ENCODE assay signal across 8 cellular contexts in genomic region chr6:15420959-15421438, GRCh38.
DNase-seq lines count a peak whose midpoint lies in the region; ATAC-seq and TF ChIP-seq lines count a peak whose summit lies in the region.

No MANE protein-coding gene starts in this region.

- ATAC-seq in GM21515 (IDR thresholded peaks at IDR 0.05; ENCODE audit: unreplicated experiment) (peak; percentile 86), left cardiac atrium (peak; percentile 44 to 59)

- intact Hi-C loops in left cardiac atrium (cut with DNase I): no loop called here

- DNase-seq in GM10248 (ENCODE audit: extremely low spot score) (peak; percentile 69), Kasumi-1 (lab: John Stamatoyannopoulos, UW) (peak; percentile 85 to 86), left cardiac atrium (no peak), NCI-H1048 (lab: John Stamatoyannopoulos, UW) (no peak), NCI-H345 (lab: John Stamatoyannopoulos, UW) (no peak), DMS79 (lab: John Stamatoyannopoulos, UW) (no peak), AG08395 (ENCODE audit: low spot score) (no peak)

- TF ChIP-seq CTCF in GM10248 (IDR thresholded peaks at IDR 0.05; ENCODE audit: control extremely low read depth, extremely low read depth, low read depth, missing control alignments): no peak

- CTCF ChIA-PET in GM10248 (lab: Yijun Ruan, JAX): interaction anchor here (0.7 to 4.4 kb wide), 8 partner anchors 10 to 109 kb away, joined by 3 to 35 read pairs (median 4); no protein-coding TSS in a partner anchor

- POLR2A ChIA-PET in GM10248 (lab: Yijun Ruan, JAX): interaction anchor here (0.6 kb wide), 1 partner anchor 10 kb away, joined by 3 read pairs; no protein-coding TSS in a partner anchor

Comparison
In these comparisons a context has a peak if more than half of its experiments do, and no peak if none do; other contexts are left out.
1. DNase-seq: peak in GM10248 (single experiment) and Kasumi-1 (2 of 2); none in left cardiac atrium (single experiment), NCI-H1048 (single experiment), NCI-H345 (single experiment), DMS79 (single experiment) and AG08395 (single experiment).